10 cellular contexts compared by ENCODE assay signal in the genomic region with DNA sequence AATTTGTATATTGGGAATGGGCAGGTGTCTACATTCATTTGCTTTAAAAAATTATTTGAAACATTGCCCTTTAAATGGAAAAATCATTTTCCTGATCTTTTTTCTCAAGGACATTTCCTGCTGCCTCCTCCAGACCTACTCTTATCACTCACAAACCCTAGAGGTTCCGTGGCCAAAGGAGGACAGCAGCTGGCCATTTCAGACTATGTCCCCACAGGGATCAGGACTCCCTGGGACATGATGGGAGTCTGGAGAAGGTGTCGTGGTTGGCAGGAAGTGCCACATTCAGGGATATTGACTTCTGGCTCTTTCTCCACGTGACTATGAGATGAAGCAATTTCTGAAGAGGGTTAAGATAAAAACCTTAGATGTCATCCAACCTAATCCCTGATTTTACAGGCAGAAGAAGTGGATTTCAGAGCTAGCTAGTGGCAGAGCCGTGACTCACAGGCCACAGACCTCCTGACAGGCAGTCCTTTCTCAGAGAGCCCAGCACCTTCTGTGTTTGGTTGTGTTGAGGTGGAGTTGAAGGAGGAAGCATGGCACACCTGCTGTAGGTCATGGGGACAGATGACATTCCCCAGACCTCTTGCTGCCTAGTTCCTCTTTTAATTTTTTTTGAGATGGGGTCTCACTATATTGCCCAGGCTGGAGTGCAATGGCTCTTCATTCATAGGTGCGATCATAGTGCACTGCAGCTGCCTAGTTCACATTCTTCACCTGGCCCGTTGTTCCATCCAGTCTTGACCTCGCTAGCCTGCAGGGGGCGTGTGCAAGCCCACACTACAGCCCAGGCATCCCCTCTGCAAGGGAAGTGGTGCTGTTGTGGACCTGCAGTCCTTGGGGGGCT. TPM values are rescaled to one million over a fixed set of nuclear protein-coding genes. Genes with fewer than 3 reads are reported as not detected.
DNase-seq lines count a peak whose midpoint lies in the region; ATAC-seq, FAIRE-seq and TF ChIP-seq lines count a peak whose summit lies in the region.
"Had no signal": no experiment of that assay in that cellular context is flagged by ENCODE, and none has a peak within 500 bp of the region (broad histone marks: within the 10 kb centered on the region; RNA-seq: fewer than 3 reads in every experiment).

No MANE protein-coding gene starts in this region.

- H3K27me3 ChIP-seq in CD4-positive, alpha-beta T cell (ENCODE audit: control insufficient read depth, insufficient read depth, low read length) = no peaks in the 10 kb centered on the region
- no peaks in the 10 kb centered on the region; a peak in 1 of 5 replicates for H3K27me3 ChIP-seq in HepG2 (ENCODE audit: control insufficient read depth in 1 of 2, insufficient read depth in 2 of 2, low read length in 2 of 2)

- no peak for TF ChIP-seq POLR2A in HepG2 (IDR thresholded peaks at IDR 0.05; ENCODE audit: insufficient read depth in 1 of 2, low read depth in 2 of 2, low read length in 2 of 2)

- H3K4me3 ChIP-seq in HepG2 (replicated peaks in 1 of 3; ENCODE audit: insufficient read depth in 1 of 3, low read depth in 2 of 3, low read length in 3 of 3) = no peak overlapping the region

- peak in 1 of 10 experiments; percentile 24 for DNase-seq in CD4-positive, alpha-beta T cell
- peak; percentile 69 for DNase-seq in HEK293T (ENCODE audit: extremely low spot score)
- peak; percentile 67 for DNase-seq in WTC11 (ENCODE audit: low spot score)
- DNase-seq in HepG2 (ENCODE audit: low spot score) = no peak
- DNase-seq in NCI-H446 (lab: John Stamatoyannopoulos, UW) = no peak
- DNase-seq in AG08395 (ENCODE audit: low spot score) = no peak
- DNase-seq in activated naive CD4-positive, alpha-beta T cell treated with Interleukin-2 at 50 U/mL for 16 hours = no peak
- DNase-seq: activated naive CD8-positive, alpha-beta T cell treated with anti-CD3 and anti-CD28 coated beads for 36 hours had no signal

- H3K9me3 ChIP-seq in CD4-positive, alpha-beta T cell (ENCODE audit: control insufficient read depth, low read length) = no peaks in the 10 kb centered on the region
- H3K9me3 ChIP-seq in HepG2 (ENCODE audit: low read length) = no peaks in the 10 kb centered on the region

- H3K36me3 ChIP-seq in HepG2 (replicated peaks in 1 of 2; ENCODE audit: control insufficient read depth in 1 of 2, insufficient read depth in 2 of 2, low read length in 2 of 2) = no peaks in the 10 kb centered on the region

- under 1% methylated on average over 8 of the region's 8 CpGs for WGBS in HepG2 (ENCODE audit: low lambda C conversion rate)

- no peak overlapping the region for H3K27ac ChIP-seq in CD4-positive, alpha-beta T cell (ENCODE audit: low read depth, low read length)
- no peak overlapping the region for H3K27ac ChIP-seq in HepG2 (ENCODE audit: extremely low read length, insufficient read depth, low read length)

- TF ChIP-seq EP300 in HepG2 (IDR thresholded peaks at IDR 0.05; ENCODE audit: low read depth in 2 of 2, low read length in 2 of 2) (no peak), HepG2 (CRISPR knock-in tag; IDR thresholded peaks at IDR 0.05; ENCODE audit: borderline replicate concordance) (no peak)

- no peak for FAIRE-seq in HepG2 (lab: Jason Lieb, UNC)

- H3K79me2 ChIP-seq in HepG2 (ENCODE audit: insufficient read depth, low read length) = no peaks in the 10 kb centered on the region

- TF ChIP-seq CTCF in CD4-positive, alpha-beta T cell (IDR thresholded peaks at IDR 0.05) = peak; percentile 52
- TF ChIP-seq CTCF in WTC11 (IDR thresholded peaks at IDR 0.05) = peak; percentile 61
- TF ChIP-seq CTCF in HepG2 (CRISPR knock-in tag; IDR thresholded peaks at IDR 0.05) = peak; percentile 67

- no peak overlapping the region for H2AFZ ChIP-seq in HepG2 (ENCODE audit: low read length)

- no peaks in the 10 kb centered on the region for H3K36me3 Mint-ChIP-seq in CD4-positive, alpha-beta T cell (ENCODE audit: low read depth)
- no peaks in the 10 kb centered on the region for H3K36me3 Mint-ChIP-seq in WTC11

- ATAC-seq in CD4-positive, alpha-beta T cell (ENCODE audit: poor library complexity) = peak; percentile 23
- peak; percentile 99 for ATAC-seq in WTC11
- peak; percentile 83 for ATAC-seq in HepG2
- ATAC-seq in HG02973 (IDR thresholded peaks at IDR 0.05; ENCODE audit: unreplicated experiment) = no peak

- no peaks in the 10 kb centered on the region for H3K4me1 ChIP-seq in HepG2 (ENCODE audit: insufficient read depth, low read length)

- in situ Hi-C loops in HepG2 (cut with HindIII; ENCODE audit: extremely low pct_ligation_motif_present, low pct_unique_long_range_greater_than_20kb) = no loop called here

- H3K4me3 Mint-ChIP-seq in CD4-positive, alpha-beta T cell = no peak overlapping the region
- H3K4me3 Mint-ChIP-seq in WTC11 = no peak overlapping the region
- H3K4me3 Mint-ChIP-seq: activated naive CD8-positive, alpha-beta T cell treated with anti-CD3 and anti-CD28 coated beads for 36 hours had no signal

- POLR2A ChIA-PET in CD4-positive, alpha-beta T cell (lab: Charles Lee) = interaction anchor here (0.6 to 1.3 kb wide), 3 partner anchors 13 to 125 kb away, joined by 3 read pairs; a partner anchor contains a TSS
- POLR2A ChIA-PET in HEK293T (lab: Yijun Ruan, JAX) = no interaction called here
- POLR2A ChIA-PET in WTC11 (lab: Charles Lee) = interaction anchor here (0.7 kb wide), 1 partner anchor 420 kb away, joined by 3 read pairs; no protein-coding TSS in a partner anchor
- POLR2A ChIA-PET in HepG2 (lab: Yijun Ruan, JAX) = no interaction called here

- no peak overlapping the region for H3K9ac ChIP-seq in HepG2 (ENCODE audit: insufficient read depth, low read depth, low read length)

- H3K9me3 Mint-ChIP-seq in CD4-positive, alpha-beta T cell = no peaks in the 10 kb centered on the region
- no peaks in the 10 kb centered on the region for H3K9me3 Mint-ChIP-seq in WTC11

- CTCF ChIA-PET in CD4-positive, alpha-beta T cell (lab: Charles Lee) = interaction anchor here (0.8 to 2.5 kb wide), 6 partner anchors 10 to 125 kb away, joined by 3 to 8 read pairs (median 5); a partner anchor contains a TSS
- CTCF ChIA-PET in HEK293T (lab: Yijun Ruan, JAX) = interaction anchor here (0.6 to 1.5 kb wide), 5 partner anchors 8 to 112 kb away, joined by 3 to 5 read pairs (median 4); a partner anchor contains a TSS
- CTCF ChIA-PET in WTC11 (lab: Charles Lee) = interaction anchor here (0.6 to 3.0 kb wide), 17 partner anchors 8 to 281 kb away, joined by 3 to 15 read pairs (median 4); a partner anchor contains a TSS
- CTCF ChIA-PET in HepG2 (lab: Yijun Ruan, JAX; ENCODE audit: low intra/inter-chr PET ratio, low total read pairs) = interaction anchor here (1.3 kb wide), 1 partner anchor 114 kb away, joined by 4 read pairs; no protein-coding TSS in a partner anchor

- no peaks in the 10 kb centered on the region for H3K27me3 Mint-ChIP-seq in CD4-positive, alpha-beta T cell
- no peaks in the 10 kb centered on the region for H3K27me3 Mint-ChIP-seq in WTC11 (ENCODE audit: low read depth)
- H3K27me3 Mint-ChIP-seq: activated naive CD8-positive, alpha-beta T cell treated with anti-CD3 and anti-CD28 coated beads for 36 hours had no signal

- BruUV-seq in HepG2 (replicated peaks; lab: Mats Ljungman, UMichigan) = no TSS peak

- H3K27ac Mint-ChIP-seq in CD4-positive, alpha-beta T cell = no peak overlapping the region
- H3K27ac Mint-ChIP-seq in WTC11 = no peak overlapping the region
- H3K27ac Mint-ChIP-seq: activated naive CD8-positive, alpha-beta T cell treated with anti-CD3 and anti-CD28 coated beads for 36 hours had no signal

- peaks cover 60% of the 10 kb centered on the region for H3K4me1 Mint-ChIP-seq in CD4-positive, alpha-beta T cell (ENCODE audit: low read depth)
- no peaks in the 10 kb centered on the region for H3K4me1 Mint-ChIP-seq in WTC11

- intact Hi-C loops in CD4-positive, alpha-beta T cell (cut with DNase I, micrococcal nuclease) = no loop called here
- intact Hi-C loops in HepG2 (cut with micrococcal nuclease; ENCODE audit: unreplicated experiment) = no loop called here

- no peak overlapping the region for H3K4me2 ChIP-seq in HepG2 (ENCODE audit: low read depth, low read length)

- TF ChIP-seq RAD21 in HepG2 (CRISPR knock-in tag; IDR thresholded peaks at IDR 0.05) = no peak

- no peaks in the 10 kb centered on the region for H4K20me1 ChIP-seq in HepG2 (ENCODE audit: insufficient read depth, low read length)

RNA-seq across cellular contexts. Expression of a gene that starts 25.5 kb away (rescaled TPM):
- total RNA-seq in CD4-positive, alpha-beta T cell = under 1 TPM; 0.27 to 0.87 TPM
- total RNA-seq in WTC11 (2021) (not detected in 3 replicates), HepG2 (2016; rRNA removed; fragmentation: Illumina TruSeq; extraction: Trizol) (not detected in 2 replicates)
- not detected in 2 replicates for total RNA-seq in HepG2 (2016; cell fraction: cytosol; rRNA removed; fragmentation: Illumina TruSeq; extraction: Trizol; ENCODE audit: low read depth)
- not detected in 2 replicates for total RNA-seq in HepG2 (2016; cell fraction: insoluble cytoplasmic fraction; rRNA removed; fragmentation: Illumina TruSeq; extraction: Trizol)
- total RNA-seq in HepG2 (2016; cell fraction: membrane; rRNA removed; fragmentation: Illumina TruSeq; extraction: Trizol) = not detected in 2 replicates
- total RNA-seq in HepG2 (2016; cell fraction: nucleus; rRNA removed; fragmentation: Illumina TruSeq; extraction: Trizol) = not detected in 2 replicates
- not detected in 2 replicates for polyA plus RNA-seq in HepG2 (2011; rRNA removed)
- polyA plus RNA-seq in HepG2 (2011; cell fraction: cytosol; rRNA removed) = not detected in 2 replicates
- not detected in 2 replicates for polyA plus RNA-seq in HepG2 (2011; cell fraction: nucleus; rRNA removed)
- polyA plus RNA-seq in HepG2 (2012) = not detected in 2 replicates
- not detected in 2 replicates for polyA plus RNA-seq in HepG2 (2016; cell fraction: cytosol; fragmentation: Illumina TruSeq; extraction: Trizol; ENCODE audit: low read depth)
- polyA plus RNA-seq in HepG2 (2016; cell fraction: insoluble cytoplasmic fraction; fragmentation: Illumina TruSeq; extraction: Trizol; ENCODE audit: low read depth) = not detected in 2 replicates
- not detected in 2 replicates for polyA plus RNA-seq in HepG2 (2016; cell fraction: membrane; fragmentation: Illumina TruSeq; extraction: Trizol; ENCODE audit: low read depth)
- not detected in 2 replicates for polyA plus RNA-seq in HepG2 (2016; cell fraction: nucleus; fragmentation: Illumina TruSeq; extraction: Trizol; ENCODE audit: insufficient read depth, low read depth)
- not detected in 2 replicates for polyA minus RNA-seq in HepG2 (2011; rRNA and poly(A)+ RNA removed; ENCODE audit: low replicate concordance)
- polyA minus RNA-seq in HepG2 (2011; cell fraction: cytosol; rRNA and poly(A)+ RNA removed) = not detected in 2 replicates
- polyA minus RNA-seq in HepG2 (2011; cell fraction: nucleus; rRNA and poly(A)+ RNA removed) = not detected in 2 replicates
- total RNA-seq: activated naive CD8-positive, alpha-beta T cell treated with anti-CD3 and anti-CD28 coated beads for 36 hours; renal cortical epithelial cell had no signal

RNA-seq across cellular contexts. Expression of a gene that starts 27.2 kb away (rescaled TPM):
- not detected for total RNA-seq in CD4-positive, alpha-beta T cell
- total RNA-seq in WTC11 (2021) (not detected in 3 replicates), HepG2 (2016; rRNA removed; fragmentation: Illumina TruSeq; extraction: Trizol) (not detected in 2 replicates)
- total RNA-seq in HepG2 (2016; cell fraction: cytosol; rRNA removed; fragmentation: Illumina TruSeq; extraction: Trizol; ENCODE audit: low read depth) = not detected in 2 replicates
- total RNA-seq in HepG2 (2016; cell fraction: insoluble cytoplasmic fraction; rRNA removed; fragmentation: Illumina TruSeq; extraction: Trizol) = not detected in 2 replicates
- not detected in 2 replicates for total RNA-seq in HepG2 (2016; cell fraction: membrane; rRNA removed; fragmentation: Illumina TruSeq; extraction: Trizol)
- total RNA-seq in HepG2 (2016; cell fraction: nucleus; rRNA removed; fragmentation: Illumina TruSeq; extraction: Trizol) = not detected in 2 replicates
- polyA plus RNA-seq in HepG2 (2011; rRNA removed) = not detected in 2 replicates
- polyA plus RNA-seq in HepG2 (2011; cell fraction: cytosol; rRNA removed) = not detected in 2 replicates
- polyA plus RNA-seq in HepG2 (2011; cell fraction: nucleus; rRNA removed) = not detected in 2 replicates
- polyA plus RNA-seq in HepG2 (2012) = not detected in 2 replicates
- not detected in 2 replicates for polyA plus RNA-seq in HepG2 (2016; cell fraction: cytosol; fragmentation: Illumina TruSeq; extraction: Trizol; ENCODE audit: low read depth)
- not detected in 2 replicates for polyA plus RNA-seq in HepG2 (2016; cell fraction: insoluble cytoplasmic fraction; fragmentation: Illumina TruSeq; extraction: Trizol; ENCODE audit: low read depth)
- not detected in 2 replicates for polyA plus RNA-seq in HepG2 (2016; cell fraction: membrane; fragmentation: Illumina TruSeq; extraction: Trizol; ENCODE audit: low read depth)
- not detected in 2 replicates for polyA plus RNA-seq in HepG2 (2016; cell fraction: nucleus; fragmentation: Illumina TruSeq; extraction: Trizol; ENCODE audit: insufficient read depth, low read depth)
- not detected in 2 replicates for polyA minus RNA-seq in HepG2 (2011; rRNA and poly(A)+ RNA removed; ENCODE audit: low replicate concordance)
- polyA minus RNA-seq in HepG2 (2011; cell fraction: cytosol; rRNA and poly(A)+ RNA removed) = not detected in 2 replicates
- polyA minus RNA-seq in HepG2 (2011; cell fraction: nucleus; rRNA and poly(A)+ RNA removed) = not detected in 2 replicates
- total RNA-seq: activated naive CD8-positive, alpha-beta T cell treated with anti-CD3 and anti-CD28 coated beads for 36 hours; renal cortical epithelial cell had no signal

Comparison
In these comparisons a context has a peak if more than half of its experiments do, and no peak if none do; other contexts are left out.
1. DNase-seq: peak in HEK293T (single experiment) and WTC11 (single experiment); none in HepG2 (single experiment), NCI-H446 (0 of 2), AG08395 (single experiment) and activated naive CD4-positive, alpha-beta T cell treated with Interleukin-2 at 50 U/mL for 16 hours (single experiment).
2. POLR2A ChIA-PET loops: an anchor here in CD4-positive, alpha-beta T cell (0.6 to 1.3 kb wide) and WTC11 (0.7 kb wide); none called in HEK293T and HepG2.
3. Peak in every context shown above with its lines, with median percentiles within 50 percentile points of each other: CTCF ChIP-seq.